In the genomic region with DNA sequence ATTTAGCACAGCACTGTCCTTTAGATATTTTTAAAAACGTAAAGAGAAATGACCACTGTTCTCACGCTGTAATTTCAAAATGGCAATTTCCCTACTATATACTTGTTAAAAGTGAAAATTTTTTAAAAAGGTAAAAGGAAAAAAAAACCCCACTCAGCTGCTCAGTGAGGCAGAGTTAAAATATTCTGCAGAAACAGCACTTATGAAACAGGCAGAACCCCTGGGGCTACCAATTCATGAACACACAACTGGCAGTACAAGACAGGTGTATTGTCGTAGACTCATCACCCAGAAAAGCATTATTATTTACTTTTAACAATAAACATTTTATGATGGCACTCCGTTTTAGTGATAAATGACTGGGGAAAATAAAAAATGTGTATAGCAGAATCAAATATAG, we compare ENCODE assay signal across 1 cellular context.
TF ChIP-seq lines count a peak whose summit lies in the region.

No MANE protein-coding gene starts in this region.

TF ChIP-seq in GM23338, 12 proteins besides CTCF, POLR2A, EP300 and RAD21 (continued from another document):
- TF ChIP-seq, protein P1, sequence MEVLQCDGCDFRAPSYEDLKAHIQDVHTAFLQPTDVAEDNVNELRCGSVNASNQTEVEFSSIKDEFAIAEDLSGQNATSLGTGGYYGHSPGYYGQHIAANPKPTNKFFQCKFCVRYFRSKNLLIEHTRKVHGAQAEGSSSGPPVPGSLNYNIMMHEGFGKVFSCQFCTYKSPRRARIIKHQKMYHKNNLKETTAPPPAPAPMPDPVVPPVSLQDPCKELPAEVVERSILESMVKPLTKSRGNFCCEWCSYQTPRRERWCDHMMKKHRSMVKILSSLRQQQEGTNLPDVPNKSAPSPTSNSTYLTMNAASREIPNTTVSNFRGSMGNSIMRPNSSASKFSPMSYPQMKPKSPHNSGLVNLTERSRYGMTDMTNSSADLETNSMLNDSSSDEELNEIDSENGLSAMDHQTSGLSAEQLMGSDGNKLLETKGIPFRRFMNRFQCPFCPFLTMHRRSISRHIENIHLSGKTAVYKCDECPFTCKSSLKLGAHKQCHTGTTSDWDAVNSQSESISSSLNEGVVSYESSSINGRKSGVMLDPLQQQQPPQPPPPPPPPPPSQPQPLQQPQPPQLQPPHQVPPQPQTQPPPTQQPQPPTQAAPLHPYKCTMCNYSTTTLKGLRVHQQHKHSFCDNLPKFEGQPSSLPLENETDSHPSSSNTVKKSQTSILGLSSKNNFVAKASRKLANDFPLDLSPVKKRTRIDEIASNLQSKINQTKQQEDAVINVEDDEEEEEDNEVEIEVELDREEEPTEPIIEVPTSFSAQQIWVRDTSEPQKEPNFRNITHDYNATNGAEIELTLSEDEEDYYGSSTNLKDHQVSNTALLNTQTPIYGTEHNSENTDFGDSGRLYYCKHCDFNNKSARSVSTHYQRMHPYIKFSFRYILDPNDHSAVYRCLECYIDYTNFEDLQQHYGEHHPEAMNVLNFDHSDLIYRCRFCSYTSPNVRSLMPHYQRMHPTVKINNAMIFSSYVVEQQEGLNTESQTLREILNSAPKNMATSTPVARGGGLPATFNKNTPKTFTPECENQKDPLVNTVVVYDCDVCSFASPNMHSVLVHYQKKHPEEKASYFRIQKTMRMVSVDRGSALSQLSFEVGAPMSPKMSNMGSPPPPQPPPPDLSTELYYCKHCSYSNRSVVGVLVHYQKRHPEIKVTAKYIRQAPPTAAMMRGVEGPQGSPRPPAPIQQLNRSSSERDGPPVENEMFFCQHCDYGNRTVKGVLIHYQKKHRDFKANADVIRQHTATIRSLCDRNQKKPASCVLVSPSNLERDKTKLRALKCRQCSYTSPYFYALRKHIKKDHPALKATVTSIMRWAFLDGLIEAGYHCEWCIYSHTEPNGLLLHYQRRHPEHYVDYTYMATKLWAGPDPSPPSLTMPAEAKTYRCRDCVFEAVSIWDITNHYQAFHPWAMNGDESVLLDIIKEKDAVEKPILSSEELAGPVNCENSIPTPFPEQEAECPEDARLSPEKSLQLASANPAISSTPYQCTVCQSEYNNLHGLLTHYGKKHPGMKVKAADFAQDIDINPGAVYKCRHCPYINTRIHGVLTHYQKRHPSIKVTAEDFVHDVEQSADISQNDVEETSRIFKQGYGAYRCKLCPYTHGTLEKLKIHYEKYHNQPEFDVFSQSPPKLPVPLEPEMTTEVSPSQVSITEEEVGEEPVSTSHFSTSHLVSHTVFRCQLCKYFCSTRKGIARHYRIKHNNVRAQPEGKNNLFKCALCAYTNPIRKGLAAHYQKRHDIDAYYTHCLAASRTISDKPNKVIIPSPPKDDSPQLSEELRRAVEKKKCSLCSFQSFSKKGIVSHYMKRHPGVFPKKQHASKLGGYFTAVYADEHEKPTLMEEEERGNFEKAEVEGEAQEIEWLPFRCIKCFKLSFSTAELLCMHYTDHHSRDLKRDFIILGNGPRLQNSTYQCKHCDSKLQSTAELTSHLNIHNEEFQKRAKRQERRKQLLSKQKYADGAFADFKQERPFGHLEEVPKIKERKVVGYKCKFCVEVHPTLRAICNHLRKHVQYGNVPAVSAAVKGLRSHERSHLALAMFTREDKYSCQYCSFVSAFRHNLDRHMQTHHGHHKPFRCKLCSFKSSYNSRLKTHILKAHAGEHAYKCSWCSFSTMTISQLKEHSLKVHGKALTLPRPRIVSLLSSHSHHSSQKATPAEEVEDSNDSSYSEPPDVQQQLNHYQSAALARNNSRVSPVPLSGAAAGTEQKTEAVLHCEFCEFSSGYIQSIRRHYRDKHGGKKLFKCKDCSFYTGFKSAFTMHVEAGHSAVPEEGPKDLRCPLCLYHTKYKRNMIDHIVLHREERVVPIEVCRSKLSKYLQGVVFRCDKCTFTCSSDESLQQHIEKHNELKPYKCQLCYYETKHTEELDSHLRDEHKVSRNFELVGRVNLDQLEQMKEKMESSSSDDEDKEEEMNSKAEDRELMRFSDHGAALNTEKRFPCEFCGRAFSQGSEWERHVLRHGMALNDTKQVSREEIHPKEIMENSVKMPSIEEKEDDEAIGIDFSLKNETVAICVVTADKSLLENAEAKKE (CRISPR knock-in tag; IDR thresholded peaks at IDR 0.05): no peak
- TF ChIP-seq, protein P2, sequence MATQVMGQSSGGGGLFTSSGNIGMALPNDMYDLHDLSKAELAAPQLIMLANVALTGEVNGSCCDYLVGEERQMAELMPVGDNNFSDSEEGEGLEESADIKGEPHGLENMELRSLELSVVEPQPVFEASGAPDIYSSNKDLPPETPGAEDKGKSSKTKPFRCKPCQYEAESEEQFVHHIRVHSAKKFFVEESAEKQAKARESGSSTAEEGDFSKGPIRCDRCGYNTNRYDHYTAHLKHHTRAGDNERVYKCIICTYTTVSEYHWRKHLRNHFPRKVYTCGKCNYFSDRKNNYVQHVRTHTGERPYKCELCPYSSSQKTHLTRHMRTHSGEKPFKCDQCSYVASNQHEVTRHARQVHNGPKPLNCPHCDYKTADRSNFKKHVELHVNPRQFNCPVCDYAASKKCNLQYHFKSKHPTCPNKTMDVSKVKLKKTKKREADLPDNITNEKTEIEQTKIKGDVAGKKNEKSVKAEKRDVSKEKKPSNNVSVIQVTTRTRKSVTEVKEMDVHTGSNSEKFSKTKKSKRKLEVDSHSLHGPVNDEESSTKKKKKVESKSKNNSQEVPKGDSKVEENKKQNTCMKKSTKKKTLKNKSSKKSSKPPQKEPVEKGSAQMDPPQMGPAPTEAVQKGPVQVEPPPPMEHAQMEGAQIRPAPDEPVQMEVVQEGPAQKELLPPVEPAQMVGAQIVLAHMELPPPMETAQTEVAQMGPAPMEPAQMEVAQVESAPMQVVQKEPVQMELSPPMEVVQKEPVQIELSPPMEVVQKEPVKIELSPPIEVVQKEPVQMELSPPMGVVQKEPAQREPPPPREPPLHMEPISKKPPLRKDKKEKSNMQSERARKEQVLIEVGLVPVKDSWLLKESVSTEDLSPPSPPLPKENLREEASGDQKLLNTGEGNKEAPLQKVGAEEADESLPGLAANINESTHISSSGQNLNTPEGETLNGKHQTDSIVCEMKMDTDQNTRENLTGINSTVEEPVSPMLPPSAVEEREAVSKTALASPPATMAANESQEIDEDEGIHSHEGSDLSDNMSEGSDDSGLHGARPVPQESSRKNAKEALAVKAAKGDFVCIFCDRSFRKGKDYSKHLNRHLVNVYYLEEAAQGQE (IDR thresholded peaks at IDR 0.05; ENCODE audit: unreplicated experiment): no peak
